Comparison of ENCODE assay signal across 29 cellular contexts in the genomic region with DNA sequence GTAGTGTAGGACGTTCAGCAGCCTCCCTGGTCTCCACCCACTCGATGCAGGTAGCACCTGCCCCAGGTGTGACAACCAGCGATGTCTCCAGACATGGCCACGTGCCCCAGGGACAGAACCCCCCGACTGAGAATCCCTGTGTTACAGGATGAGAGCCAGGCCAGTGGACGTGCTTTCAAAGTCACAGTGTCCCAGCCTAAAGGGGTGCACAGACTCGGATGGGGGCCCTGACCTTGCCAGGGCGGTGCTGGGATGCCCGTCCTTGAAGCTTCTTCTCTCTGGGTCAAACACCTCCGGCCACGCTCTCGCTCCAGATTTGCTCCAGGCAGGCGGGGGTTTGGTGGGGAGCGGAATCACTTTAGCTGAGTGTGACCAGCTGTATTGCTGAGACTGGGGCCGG. TPM values are rescaled to one million over a fixed set of nuclear protein-coding genes. Genes with fewer than 3 reads are reported as not detected.
"Had no signal": no experiment of that assay in that cellular context is flagged by ENCODE, and none has a peak within 500 bp of the region (broad histone marks: within the 10 kb centered on the region; RNA-seq: fewer than 3 reads in every experiment).

No MANE protein-coding gene starts in this region.

- H3K27me3 ChIP-seq: colonic mucosa, thyroid gland had no signal

- ATAC-seq: foreskin keratinocyte; gastroesophageal sphincter; heart right ventricle; left lobe of liver; mucosa of descending colon; natural killer cell treated with Interleukin-12 subunit alpha and Interleukin-12 subunit beta and Interleukin-15 and Interleukin-18, amount 100 ng/mL, for 72 hours; psoas muscle; right cardiac atrium; stimulated activated effector memory CD8-positive, alpha-beta T cell treated with anti-CD3 and anti-CD28 coated beads, Interleukin-12 subunit alpha, Interleukin-12 subunit beta, amount 100 ng/mL, for 72 hours had no signal

- H3K9me3 Mint-ChIP-seq: central memory CD8-positive, alpha-beta T cell; immature natural killer cell; natural killer cell treated with Interleukin-12 subunit alpha and Interleukin-12 subunit beta and Interleukin-15 and Interleukin-18, amount 100 ng/mL, for 72 hours; neural crest cell; stimulated activated effector memory CD8-positive, alpha-beta T cell treated with anti-CD3 and anti-CD28 coated beads, Interleukin-12 subunit alpha, Interleukin-12 subunit beta, amount 100 ng/mL, for 72 hours had no signal

- H3K4me3 ChIP-seq: colonic mucosa, esophagus muscularis mucosa, gastroesophageal sphincter, heart right ventricle, mucosa of descending colon, psoas muscle, skin epidermis, stomach, thyroid gland had no signal

- H3K4me3 Mint-ChIP-seq: central memory CD8-positive, alpha-beta T cell; immature natural killer cell; mesothelial cell of epicardium; naive B cell; natural killer cell treated with Interleukin-12 subunit alpha and Interleukin-12 subunit beta and Interleukin-15 and Interleukin-18, amount 100 ng/mL, for 72 hours; neural crest cell; stimulated activated effector memory CD8-positive, alpha-beta T cell treated with anti-CD3 and anti-CD28 coated beads, Interleukin-12 subunit alpha, Interleukin-12 subunit beta, amount 100 ng/mL, for 72 hours had no signal

- H3K4me1 ChIP-seq: colonic mucosa, foreskin keratinocyte, psoas muscle had no signal

- DNase-seq: colonic mucosa; dermis blood vessel endothelial cell; effector memory CD4-positive, alpha-beta T cell; foreskin keratinocyte; heart right ventricle; hippocampal formation; immature natural killer cell; mesenchymal stem cell; naive B cell; psoas muscle; right cardiac atrium; stimulated activated CD4-positive, alpha-beta T cell treated with anti-CD3 and anti-CD28 coated beads, Interleukin-15, amount 100 ng/mL, for 24 hours; stimulated activated CD4-positive, alpha-beta T cell treated with anti-CD3 and anti-CD28 coated beads, Interleukin-4, amount 100 ng/mL, for 1 hour; stimulated activated naive CD4-positive, alpha-beta T cell treated with Interleukin-2 at 50 U/mL for 16 hours; stomach; thyroid gland; trophoblast cell had no signal

- H3K9me3 ChIP-seq: colonic mucosa, esophagus muscularis mucosa, heart right ventricle, mucosa of descending colon, psoas muscle, stomach, thyroid gland had no signal

- H3K27ac Mint-ChIP-seq: immature natural killer cell; mesothelial cell of epicardium; naive B cell; natural killer cell treated with Interleukin-12 subunit alpha and Interleukin-12 subunit beta and Interleukin-15 and Interleukin-18, amount 100 ng/mL, for 72 hours; stimulated activated effector memory CD8-positive, alpha-beta T cell treated with anti-CD3 and anti-CD28 coated beads, Interleukin-12 subunit alpha, Interleukin-12 subunit beta, amount 100 ng/mL, for 72 hours had no signal

- H3K36me3 Mint-ChIP-seq: immature natural killer cell; mesothelial cell of epicardium; naive B cell; natural killer cell treated with Interleukin-12 subunit alpha and Interleukin-12 subunit beta and Interleukin-15 and Interleukin-18, amount 100 ng/mL, for 72 hours; stimulated activated effector memory CD8-positive, alpha-beta T cell treated with anti-CD3 and anti-CD28 coated beads, Interleukin-12 subunit alpha, Interleukin-12 subunit beta, amount 100 ng/mL, for 72 hours had no signal

- H3K36me3 ChIP-seq: colonic mucosa, esophagus muscularis mucosa, gastroesophageal sphincter, heart right ventricle, stomach, thyroid gland had no signal

- H3K27ac ChIP-seq: colonic mucosa, esophagus muscularis mucosa, foreskin keratinocyte, gastroesophageal sphincter, heart right ventricle, psoas muscle, skin epidermis, stomach, thyroid gland had no signal

- H3K4me1 Mint-ChIP-seq: immature natural killer cell; naive B cell; stimulated activated effector memory CD8-positive, alpha-beta T cell treated with anti-CD3 and anti-CD28 coated beads, Interleukin-12 subunit alpha, Interleukin-12 subunit beta, amount 100 ng/mL, for 72 hours had no signal

RNA-seq across cellular contexts. Expression of a gene that starts 23.3 kb away (rescaled TPM):
- total RNA-seq: osteocyte, renal cortical epithelial cell, right cardiac atrium had no signal
